ENCODE assay signal across 21 cellular contexts in genomic region chr10:86331861-86332260, GRCh38. TPM values are rescaled to one million over a fixed set of nuclear protein-coding genes. Genes with fewer than 3 reads are reported as not detected.
A peak's percentile ranks its signal among the peaks of the same experiment; 100 is the strongest.
DNase-seq lines count a peak whose midpoint lies in the region; ATAC-seq, FAIRE-seq and TF ChIP-seq lines count a peak whose summit lies in the region.
"Had no signal": no experiment of that assay in that cellular context is flagged by ENCODE, and none has a peak within 500 bp of the region (broad histone marks: within the 10 kb centered on the region; RNA-seq: fewer than 3 reads in every experiment).

No MANE protein-coding gene starts in this region.

- no peaks in the 10 kb centered on the region for H3K36me3 Mint-ChIP-seq in CD14-positive monocyte

- no peaks in the 10 kb centered on the region for H3K27me3 ChIP-seq in sigmoid colon
- H3K27me3 ChIP-seq: Peyer's patch, SJSA1 had no signal

- H3K4me1 Mint-ChIP-seq in CD14-positive monocyte, result no peaks in the 10 kb centered on the region

- H3K27me3 Mint-ChIP-seq in CD14-positive monocyte (ENCODE audit: low read depth in 3 of 3), result peaks cover 5 to 13% (median 5%) of the 10 kb centered on the region in 3 donors

- H3K9me3 Mint-ChIP-seq in CD14-positive monocyte, result no peaks in the 10 kb centered on the region

- ATAC-seq in HG02798 (IDR thresholded peaks at IDR 0.05; ENCODE audit: poor library complexity, unreplicated experiment) (peak; percentile 56), esophagus mucosa (peak; percentile 71), GM21529 (IDR thresholded peaks at IDR 0.05; ENCODE audit: unreplicated experiment) (no peak)

- intact Hi-C loops in CD14-positive monocyte (cut with micrococcal nuclease), result no loop called here
- intact Hi-C loops in sigmoid colon (cut with DNase I), result no loop called here

- DNase-seq in CD14-positive monocyte (ENCODE audit: low spot score) (peak; percentile 14), sigmoid colon (peak; percentile 49), ACHN (no peak), HTR-8/SVneo (ENCODE audit: insufficient read length, low spot score) (no peak)
- DNase-seq: NCI-H1694, NCI-H2081, NCI-H2171, NCI-H345, NCI-H524, NCI-H774, Peyer's patch had no signal

- no peak overlapping the region for H3K4me3 Mint-ChIP-seq in CD14-positive monocyte

- H3K4me3 ChIP-seq in sigmoid colon, result no peak overlapping the region
- H3K4me3 ChIP-seq: Peyer's patch, SJSA1 had no signal

- H3K27ac Mint-ChIP-seq in CD14-positive monocyte, result no peak overlapping the region

- in situ Hi-C loops in ACHN (cut with HindIII; ENCODE audit: low pct_ligation_motif_present, low pct_unique_long_range_greater_than_20kb, low sequenced_read_pairs), result no loop called here

- H3K36me3 ChIP-seq in sigmoid colon, result no peaks in the 10 kb centered on the region
- H3K36me3 ChIP-seq: Peyer's patch, SJSA1 had no signal

- FAIRE-seq in HTR-8/SVneo (lab: Jason Lieb, UNC), result no peak
- FAIRE-seq: G401.6, GM12892, H54 had no signal

- no peaks in the 10 kb centered on the region for H3K9me3 ChIP-seq in sigmoid colon
- H3K9me3 ChIP-seq: Peyer's patch, SJSA1 had no signal

- H3K4me1 ChIP-seq in sigmoid colon, result no peaks in the 10 kb centered on the region
- H3K4me1 ChIP-seq: Peyer's patch, SJSA1 had no signal

- no peak for TF ChIP-seq POLR2A in sigmoid colon (IDR thresholded peaks at IDR 0.05)

- no peak for TF ChIP-seq CTCF in CD14-positive monocyte (IDR thresholded peaks at IDR 0.05)
- TF ChIP-seq CTCF in sigmoid colon (IDR thresholded peaks at IDR 0.05), result no peak

- 36 to 62% methylated on average over 8 of the region's 8 CpGs for WGBS in sigmoid colon, 2 donors

- H3K27ac ChIP-seq in sigmoid colon, result no peak overlapping the region
- H3K27ac ChIP-seq: C4-2B, Peyer's patch, SJSA1 had no signal

- no peak for TF ChIP-seq EP300 in sigmoid colon (IDR thresholded peaks at IDR 0.05)

RNA-seq across cellular contexts. Expression of gene GRID1, which starts 34.7 kb away (rescaled TPM):
- polyA plus RNA-seq in CD14-positive monocyte (not detected), sigmoid colon (1 to 10 TPM in 1 of 3 donors, not detected in 2; 1.1 TPM)
- total RNA-seq in esophagus mucosa (0.68 TPM), sigmoid colon (1 to 10 TPM in 3 of 4 donors, under 1 TPM in 1; 0.66 to 4.7 (median 1.5) TPM)
- total RNA-seq: Daoy, M059J had no signal

Comparison
In these comparisons a context has a peak if more than half of its experiments do, and no peak if none do; other contexts are left out.
1. DNase-seq: peak in CD14-positive monocyte (single experiment) and sigmoid colon (single experiment); none in ACHN (single experiment) and HTR-8/SVneo (single experiment).